Comparison of ENCODE assay signal across 8 cellular contexts in genomic region chr15:56919708-56920637, GRCh38. TPM values are rescaled to one million over a fixed set of nuclear protein-coding genes. Genes with fewer than 3 reads are reported as not detected.
A peak's percentile ranks its signal among the peaks of the same experiment; 100 is the strongest.
DNase-seq lines count a peak whose midpoint lies in the region; ATAC-seq, FAIRE-seq and TF ChIP-seq lines count a peak whose summit lies in the region.

No MANE protein-coding gene starts in this region.

- TF ChIP-seq POLR2A in H1 (IDR thresholded peaks at IDR 0.05; ENCODE audit: control extremely low read depth in 1 of 2, low read depth in 2 of 2, low read length in 2 of 2) (peak; percentile 14 to 59; a peak in 2 of 3 replicates), tibial nerve (IDR thresholded peaks at IDR 0.05) (no peak)

- H3K4me3 ChIP-seq in KMS-11 (IDR thresholded peaks at IDR 0.05; ENCODE audit: insufficient read depth, low read depth, low read length) (no peak overlapping the region), H1 (ENCODE audit: extremely low read depth in 1 of 4, insufficient read depth in 2 of 4, low read depth in 3 of 4, low read length in 4 of 4) (peak overlapping the region; percentile 84 to 96 (median 92)), mucosa of descending colon (peak overlapping the region; percentile 95), tibial nerve (peak overlapping the region; percentile 75 to 96 (median 84))

- H2BK20ac ChIP-seq in H1 (ENCODE audit: low read length) = no peak overlapping the region

- peak overlapping the region; percentile 77 for H3K4me2 ChIP-seq in KMS-11
- H3K4me2 ChIP-seq in H1 (ENCODE audit: insufficient read depth in 1 of 2, low read depth in 2 of 2, low read length in 2 of 2) = peak overlapping the region; percentile 80 to 90

- H4K8ac ChIP-seq in H1 (ENCODE audit: extremely low read depth, insufficient read depth, low read length) = peak overlapping the region; percentile 91

- peak; percentile 5 for ATAC-seq in mucosa of descending colon

- peak overlapping the region; percentile 89 for H3K27ac ChIP-seq in KMS-11
- peak overlapping the region; percentile 88 for H3K27ac ChIP-seq in H1 (ENCODE audit: low read depth, low read length)
- peak overlapping the region; percentile 86 to 98 (median 98) for H3K27ac ChIP-seq in tibial nerve

- H4K91ac ChIP-seq in H1 (replicated peaks; ENCODE audit: insufficient read length, low read length) = peak overlapping the region; percentile 39

- no peaks in the 10 kb centered on the region for H3K79me1 ChIP-seq in H1 (ENCODE audit: low read depth, low read length)

- H3K79me2 ChIP-seq in KMS-11 (ENCODE audit: insufficient read depth, low read depth) (peaks cover 29% of the 10 kb centered on the region; the same call in 1 of the 2 replicates), H1 (ENCODE audit: control insufficient read depth in 1 of 2, insufficient read depth in 2 of 2, low read length in 2 of 2) (peaks cover 0 to 54% of the 10 kb centered on the region in 2 experiments; a peak in 2 of 4 replicates)

- TF ChIP-seq RAD21 in H1 (IDR thresholded peaks at IDR 0.05 in 1 of 2, conservative IDR thresholded peaks at IDR 0.05 in 1 of 2; ENCODE audit: low read depth in 2 of 2, low read length in 2 of 2) = no peak

- H3K36me3 ChIP-seq in KMS-11 (ENCODE audit: insufficient read depth) (no peaks in the 10 kb centered on the region; the same call in 1 of the 2 replicates), H1 (ENCODE audit: control insufficient read depth in 2 of 4, insufficient read depth in 4 of 4, low read length in 3 of 4) (peaks cover 0 to 29% (median 1%) of the 10 kb centered on the region in 4 experiments; a peak in 3 of 8 replicates), mucosa of descending colon (ENCODE audit: low read depth) (no peaks in the 10 kb centered on the region), tibial nerve (no peaks in the 10 kb centered on the region)

- H3K4ac ChIP-seq in H1 (replicated peaks; ENCODE audit: insufficient read length, low read depth, low read length) = no peak overlapping the region

- no peaks in the 10 kb centered on the region for H4K20me1 ChIP-seq in KMS-11 (ENCODE audit: insufficient read depth)
- no peaks in the 10 kb centered on the region for H4K20me1 ChIP-seq in H1 (replicated peaks in 1 of 2; ENCODE audit: control insufficient read depth in 1 of 2, insufficient read depth in 2 of 2, low read length in 2 of 2)

- no peak for TF ChIP-seq EP300 in H1 (IDR thresholded peaks at IDR 0.05; ENCODE audit: borderline replicate concordance in 1 of 2, low read depth in 2 of 2, low read length in 2 of 2)
- TF ChIP-seq EP300 in tibial nerve (IDR thresholded peaks at IDR 0.05) = no peak

- CTCF ChIA-PET in H1 (lab: Charles Lee; ENCODE audit: partially characterized antibody) = interaction anchor here (0.9 to 1.3 kb wide), 3 partner anchors 9 to 218 kb away, joined by 3 to 4 read pairs (median 4); no protein-coding TSS in a partner anchor

- no peak for FAIRE-seq in H1 (lab: Jason Lieb, UNC)

- H3K18ac ChIP-seq in H1 (ENCODE audit: extremely low read depth, low read length) = peak overlapping the region; percentile 1

- POLR2A ChIA-PET in H1 (lab: Charles Lee; ENCODE audit: partially characterized antibody) = interaction anchor here (0.6 to 4.1 kb wide), 19 partner anchors 8 to 391 kb away, joined by 3 to 69 read pairs (median 3); no protein-coding TSS in a partner anchor

- H2BK120ac ChIP-seq in H1 (replicated peaks; ENCODE audit: low read depth, low read length) = no peak overlapping the region

- peak overlapping the region; percentile 0 for H3K56ac ChIP-seq in H1 (replicated peaks; ENCODE audit: insufficient read length, low read depth, low read length)

- H3K9me3 ChIP-seq in H1 (ENCODE audit: insufficient read depth in 2 of 2, low read depth in 1 of 2, low read length in 1 of 2) = no peaks in the 10 kb centered on the region
- no peaks in the 10 kb centered on the region for H3K9me3 ChIP-seq in mucosa of descending colon
- no peaks in the 10 kb centered on the region for H3K9me3 ChIP-seq in tibial nerve

- no peak overlapping the region for H2AK5ac ChIP-seq in H1 (ENCODE audit: low read depth, low read length)

- peaks cover 48% of the 10 kb centered on the region for H3K4me1 ChIP-seq in KMS-11 (ENCODE audit: low read depth, poor library complexity, severe bottlenecking)
- peaks cover 2 to 6% (median 4%) of the 10 kb centered on the region in 4 experiments; a peak in 6 of 7 replicates for H3K4me1 ChIP-seq in H1 (replicated peaks in 1 of 4; ENCODE audit: control insufficient read depth in 3 of 4, insufficient read depth in 4 of 4, low read length in 3 of 4)
- peaks cover 4% of the 10 kb centered on the region for H3K4me1 ChIP-seq in mucosa of descending colon (ENCODE audit: low read depth)
- H3K4me1 ChIP-seq in tibial nerve = peaks cover 0 to 57% (median 14%) of the 10 kb centered on the region in 4 donors

- H2AFZ ChIP-seq in KMS-11 (ENCODE audit: low read depth) = peak overlapping the region; percentile 92
- H2AFZ ChIP-seq in H1 (ENCODE audit: low read length) = peak overlapping the region; percentile 12; the same call in 1 of the 2 replicates

- no peak overlapping the region for H2BK15ac ChIP-seq in H1 (ENCODE audit: low read length)

- H3K14ac ChIP-seq in H1 (ENCODE audit: insufficient read length) = no peak overlapping the region

- H3K9ac ChIP-seq in KMS-11 (peak overlapping the region; percentile 96), H1 (replicated peaks in 1 of 4; ENCODE audit: extremely low read depth in 1 of 4, low read depth in 3 of 4, low read length in 3 of 4) (peak overlapping the region; percentile 82 to 98 (median 86))

- WGBS in H1 (ENCODE audit: extremely low coverage in 1 of 2, insufficient coverage in 1 of 2, insufficient read length in 1 of 2, insufficient replicate concordance in 2 of 2, low coverage in 1 of 2, low lambda C conversion rate in 2 of 2, missing lambda C conversion rate in 1 of 2), 2 experiments = 6% methylated on average over 27 of the region's 30 CpGs; no CpG with 5 or more reads in 1 of the 2 experiments
- WGBS in tibial nerve, 2 donors = 3 to 4% methylated on average over 30 of the region's 30 CpGs

- H2BK12ac ChIP-seq in H1 (ENCODE audit: low read depth, low read length) = peak overlapping the region; percentile 94

- peaks cover 13% of the 10 kb centered on the region for H3K23me2 ChIP-seq in H1 (ENCODE audit: low read depth, low read length)

- peak overlapping the region; percentile 62 for H2BK5ac ChIP-seq in H1 (ENCODE audit: low read depth, low read length)

- DNase-seq in COR-L47 (lab: John Stamatoyannopoulos, UW) = peak; percentile 34
- peak; percentile 52 for DNase-seq in GM20000 (ENCODE audit: low spot score)
- peak; percentile 33 for DNase-seq in activated CD4-positive, alpha-beta T cell treated with anti-CD3 and anti-CD28 coated beads for 48 hours
- peak in 1 of 2 experiments; percentile 60 for DNase-seq in H1 (ENCODE audit: low read depth in 1 of 2, low spot score in 2 of 2)
- peak in 2 of 3 donors; percentile 32 to 59 for DNase-seq in mucosa of descending colon
- DNase-seq in tibial nerve (ENCODE audit: low spot score in 2 of 2) = no peak
- DNase-seq in activated effector memory CD4-positive, alpha-beta T cell treated with Interleukin-2 at 50 U/mL for 16 hours = no peak

- no peak overlapping the region for H3K23ac ChIP-seq in H1 (ENCODE audit: insufficient read length)

- H3K27me3 ChIP-seq in KMS-11 (ENCODE audit: insufficient read depth, low read depth) (no peaks in the 10 kb centered on the region), H1 (replicated peaks in 1 of 4; ENCODE audit: control insufficient read depth in 3 of 4, extremely low read depth in 1 of 4, insufficient read depth in 3 of 4, low read length in 3 of 4) (peaks cover 0 to 3% (median 0%) of the 10 kb centered on the region in 4 experiments; a peak in 3 of 7 replicates), tibial nerve (no peaks in the 10 kb centered on the region)

- peak overlapping the region; percentile 3 for H4K5ac ChIP-seq in H1 (ENCODE audit: insufficient read length, low read depth, low read length)

- intact Hi-C loops in mucosa of descending colon (cut with DNase I, micrococcal nuclease) = no loop called here

- no peak for TF ChIP-seq CTCF in GM20000 (IDR thresholded peaks at IDR 0.05; ENCODE audit: extremely low read depth, missing control alignments)
- TF ChIP-seq CTCF in KMS-11 (conservative IDR thresholded peaks at IDR 0.05; ENCODE audit: low read depth, low read length) = no peak
- no peak for TF ChIP-seq CTCF in H1 (IDR thresholded peaks at IDR 0.05; ENCODE audit: control extremely low read depth in 1 of 3, insufficient read depth in 1 of 3, low read depth in 1 of 3, low read length in 3 of 3)
- TF ChIP-seq CTCF in mucosa of descending colon (IDR thresholded peaks at IDR 0.05) = no peak
- TF ChIP-seq CTCF in tibial nerve (IDR thresholded peaks at IDR 0.05) = no peak

TF ChIP-seq in H1, 55 proteins besides CTCF, POLR2A, EP300 and RAD21:
- TF ChIP-seq SP1 (IDR thresholded peaks at IDR 0.05; ENCODE audit: low read depth, low read length) = no peak
- TF ChIP-seq JUND (IDR thresholded peaks at IDR 0.05; ENCODE audit: low read length) = 0 out of 2 replicates have a peak, but pooled peaks have one; percentile 2
- TF ChIP-seq MAX (IDR thresholded peaks at IDR 0.05) = peak; percentile 2; the same call in 1 of the 2 replicates
- no peak for TF ChIP-seq TAF1 (IDR thresholded peaks at IDR 0.05; ENCODE audit: low read depth, low read length)
- TF ChIP-seq TBP (IDR thresholded peaks at IDR 0.05; ENCODE audit: low read depth, low read length) = peak; percentile 10; the same call in 1 of the 2 replicates
- TF ChIP-seq CEBPB (IDR thresholded peaks at IDR 0.05; ENCODE audit: low read depth, low read length) = peak; percentile 99
- TF ChIP-seq RBBP5 (IDR thresholded peaks at IDR 0.05; ENCODE audit: borderline replicate concordance, low read depth, low read length) = peak; percentile 56; the same call in 1 of the 2 replicates
- peak; percentile 95 for TF ChIP-seq ASH2L (IDR thresholded peaks at IDR 0.05; ENCODE audit: low read length)
TF ChIP-seq in H1: peak in this region for 6.

RNA-seq across cellular contexts. Expression of gene TCF12, which starts 1.5 kb away (rescaled TPM):
- 90.9 and 101 TPM in 2 replicates for total RNA-seq in H1 (2021; fragmentation: NEBNext Ultra II Directional; extraction: Animal tissue kit (Norgen Biotek cat#: 25700))
- polyA plus RNA-seq in H1 (2011; rRNA removed) = 85.8 and 95.9 TPM in 2 replicates
- 49.9 TPM for polyA plus RNA-seq in H1 (2011; cell fraction: cytosol; rRNA removed)
- polyA plus RNA-seq in H1 (2011; cell fraction: nucleus; rRNA removed) = 85.0 TPM
- polyA plus RNA-seq in H1 (2012, experiment 1 of 2) = 43.7 to 62.1 TPM (median 48.9 TPM) in 4 replicates
- 2.3 TPM for polyA plus RNA-seq in H1 (2012, experiment 2 of 2)
- polyA plus RNA-seq in H1 (2013, experiment 1 of 2) = 38.2 TPM
- 37.4 TPM for polyA plus RNA-seq in H1 (2013, experiment 2 of 2)
- polyA minus RNA-seq in H1 (2011; rRNA and poly(A)+ RNA removed) = 187 and 255 TPM in 2 replicates
- 67.1 TPM for polyA minus RNA-seq in H1 (2011; cell fraction: cytosol; rRNA and poly(A)+ RNA removed)
- polyA minus RNA-seq in H1 (2011; cell fraction: nucleus; rRNA and poly(A)+ RNA removed) = 203 TPM
- total RNA-seq in mucosa of descending colon (100 to 1,000 TPM in 2 of 3 donors, 10 to 100 TPM in 1; 74.1 to 118 (median 106) TPM), tibial nerve (100 to 1,000 TPM; 117 to 181 (median 174) TPM)

Comparison
In these comparisons a context has a peak if more than half of its experiments do, and no peak if none do; other contexts are left out.
1. DNase-seq: peak in COR-L47 (single experiment), GM20000 (single experiment), activated CD4-positive, alpha-beta T cell treated with anti-CD3 and anti-CD28 coated beads for 48 hours (single experiment) and mucosa of descending colon (2 of 3); none in tibial nerve (0 of 2) and activated effector memory CD4-positive, alpha-beta T cell treated with Interleukin-2 at 50 U/mL for 16 hours (single experiment).
2. POLR2A ChIP-seq: peak in H1 (2 of 2); none in tibial nerve (0 of 2).
3. Peak in every context shown above with its lines, with median percentiles within 50 percentile points of each other: H3K27ac ChIP-seq.